Comparison of ENCODE assay signal across 25 cellular contexts in genomic region chr1:231374394-231374793, GRCh38.
"Had no signal": no experiment of that assay in that cellular context is flagged by ENCODE, and none has a peak within 500 bp of the region (broad histone marks: within the 10 kb centered on the region; RNA-seq: fewer than 3 reads in every experiment).

No MANE protein-coding gene starts in this region.

- H3K27ac ChIP-seq: neutrophil, pancreas, prostate gland, right lobe of liver, sigmoid colon, stomach, thoracic aorta, thyroid gland, tibial nerve, upper lobe of left lung, uterus had no signal

- H3K27me3 ChIP-seq: neutrophil, pancreas, right lobe of liver, sigmoid colon, stomach, thyroid gland, tibial nerve, upper lobe of left lung, uterus had no signal

- FAIRE-seq: pancreas, small intestine had no signal

- ATAC-seq: naive thymus-derived CD8-positive, alpha-beta T cell; natural killer cell treated with Interleukin-12 subunit alpha and Interleukin-12 subunit beta and Interleukin-15 and Interleukin-18, amount 100 ng/mL, for 72 hours; pancreas; right cardiac atrium; right lobe of liver; stimulated activated effector memory CD8-positive, alpha-beta T cell treated with anti-CD3 and anti-CD28 coated beads, Interleukin-12 subunit alpha, Interleukin-12 subunit beta, amount 100 ng/mL, for 72 hours; stimulated activated naive B cell treated with anti-CD40 and anti-IgM and Interleukin-4, amounts not matched to agents 10 μg/mL and 1 μg/mL and 100 μg/mL, for 72 hours had no signal

- H3K9me3 ChIP-seq: neutrophil, pancreas, prostate gland, right lobe of liver, sigmoid colon, stomach, thoracic aorta, thyroid gland, tibial nerve, upper lobe of left lung, uterus had no signal

- H3K4me1 ChIP-seq: prostate gland, thyroid gland, uterus had no signal

- H3K4me3 ChIP-seq: pancreas, prostate gland, right lobe of liver, sigmoid colon, stomach, thoracic aorta, thyroid gland, tibial nerve, upper lobe of left lung, uterus had no signal

- H3K36me3 ChIP-seq: pancreas, prostate gland, thoracic aorta, thyroid gland, uterus had no signal

- DNase-seq: naive thymus-derived CD8-positive, alpha-beta T cell; nephron progenitor cell; nucleus accumbens; pancreas; right cardiac atrium; right lobe of liver; sigmoid colon; small intestine; stimulated activated CD4-positive, alpha-beta T cell treated with anti-CD3 and anti-CD28 coated beads, Interleukin-15, amount 100 ng/mL, for 24 hours; stimulated activated CD4-positive, alpha-beta T cell treated with anti-CD3 and anti-CD28 coated beads, Interleukin-2, amount 100 ng/mL, for 24 hours; stimulated activated CD4-positive, alpha-beta T cell treated with anti-CD3 and anti-CD28 coated beads, Interleukin-2, amount 100 ng/mL, for 48 hours; stimulated activated CD4-positive, alpha-beta T cell treated with anti-CD3 and anti-CD28 coated beads, Interleukin-4, amount 100 ng/mL, for 24 hours; stimulated activated naive B cell treated with anti-CD40 and anti-IgM and Interleukin-4, amounts not matched to agents 10 μg/mL and 1 μg/mL and 100 μg/mL, for 72 hours; stimulated activated naive CD4-positive, alpha-beta T cell treated with Interleukin-2 at 50 U/mL for 16 hours; stomach; thyroid gland; trophoblast cell; upper lobe of left lung; uterus had no signal
